13 cellular contexts compared by ENCODE assay signal in the genomic region with DNA sequence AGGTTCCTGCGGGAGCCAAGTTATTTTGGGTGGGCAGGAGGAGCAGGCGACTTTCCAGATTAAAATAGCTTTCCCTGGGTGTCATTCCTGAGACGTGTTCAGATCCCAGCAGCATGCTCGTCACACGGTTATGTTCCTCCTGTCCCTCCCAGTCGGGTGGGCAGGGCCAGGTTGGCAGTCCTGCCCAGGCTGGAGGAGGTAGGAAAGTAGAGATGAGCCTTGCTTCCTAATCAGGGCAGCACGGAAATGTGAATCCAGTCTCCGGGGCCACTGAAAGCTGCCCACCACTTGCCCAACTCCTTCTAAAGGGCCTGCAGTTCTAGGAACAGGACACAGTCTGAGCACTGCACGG.
DNase-seq lines count a peak whose midpoint lies in the region; ATAC-seq, FAIRE-seq and TF ChIP-seq lines count a peak whose summit lies in the region.
"Had no signal": no experiment of that assay in that cellular context is flagged by ENCODE, and none has a peak within 500 bp of the region (broad histone marks: within the 10 kb centered on the region; RNA-seq: fewer than 3 reads in every experiment).

No MANE protein-coding gene starts in this region.

- peak overlapping the region; percentile 57 for H3K9ac ChIP-seq in HepG2 (ENCODE audit: insufficient read depth, low read depth, low read length)

- no peak for TF ChIP-seq RAD21 in HepG2 (CRISPR knock-in tag; IDR thresholded peaks at IDR 0.05)

- intact Hi-C loops in HepG2 (cut with micrococcal nuclease; ENCODE audit: unreplicated experiment) (loop anchor here (5.0 kb wide), 1 partner anchor 52 kb away; no protein-coding TSS in a partner anchor), aorta (cut with DNase I) (loop anchor here (5.0 kb wide), 2 partner anchors 82 to 223 kb away; no protein-coding TSS in a partner anchor), esophagus squamous epithelium (cut with DNase I) (no loop called here)

- DNase-seq in NCI-H82 (lab: John Stamatoyannopoulos, UW) (peak; percentile 55), NCI-H82 treated with DMSO at 0.1 percent for 48 hours (lab: John Stamatoyannopoulos, UW; ENCODE audit: unreplicated experiment) (no peak), astrocyte of the hippocampus (ENCODE audit: low read depth, low spot score) (peak; percentile 57), HepG2 (ENCODE audit: low spot score) (no peak), aorta (peak; percentile 72 to 77), globus pallidus (ENCODE audit: low spot score) (no peak), esophagus squamous epithelium (lab: John Stamatoyannopoulos, UW) (no peak), RPMI8226 (no peak)
- DNase-seq: activated CD4-positive, alpha-beta T cell treated with anti-CD3 and anti-CD28 coated beads, Interleukin-2, amount 50 U/mL, for 1 hour; activated naive CD4-positive, alpha-beta T cell; dermis blood vessel endothelial cell; NCI-H446 treated with DMSO at 0.1 percent for 48 hours had no signal

- peak; percentile 41 for ATAC-seq in HepG2
- ATAC-seq in aorta (ENCODE audit: low FRiP score): no peak

- CTCF ChIA-PET in HepG2 (lab: Yijun Ruan, JAX; ENCODE audit: low intra/inter-chr PET ratio, low total read pairs): no interaction called here

- H3K9me3 ChIP-seq in HepG2 (ENCODE audit: low read length) (no peaks in the 10 kb centered on the region), aorta (ENCODE audit: control insufficient read depth, low read length) (no peaks in the 10 kb centered on the region), esophagus squamous epithelium (no peaks in the 10 kb centered on the region)

- in situ Hi-C loops in HepG2 (cut with HindIII; ENCODE audit: extremely low pct_ligation_motif_present, low pct_unique_long_range_greater_than_20kb): no loop called here

- H4K20me1 ChIP-seq in HepG2 (ENCODE audit: insufficient read depth, low read length): no peaks in the 10 kb centered on the region

- peak overlapping the region; percentile 62 for H3K27ac ChIP-seq in HepG2 (ENCODE audit: extremely low read length, insufficient read depth, low read length)
- no peak overlapping the region for H3K27ac ChIP-seq in aorta (ENCODE audit: low read depth in 1 of 2, low read length in 2 of 2)
- H3K27ac ChIP-seq in esophagus squamous epithelium: no peak overlapping the region
- H3K27ac ChIP-seq: skin epidermis had no signal

- H3K4me3 ChIP-seq in HepG2 (replicated peaks in 1 of 3; ENCODE audit: insufficient read depth in 1 of 3, low read depth in 2 of 3, low read length in 3 of 3) (peak overlapping the region; percentile 43 to 76 (median 55)), aorta (ENCODE audit: low read length in 2 of 2) (no peak overlapping the region), esophagus squamous epithelium (no peak overlapping the region)
- H3K4me3 ChIP-seq: skin epidermis had no signal

- TF ChIP-seq POLR2A in HepG2 (IDR thresholded peaks at IDR 0.05; ENCODE audit: insufficient read depth in 1 of 2, low read depth in 2 of 2, low read length in 2 of 2) (no peak; a peak in 1 of 4 replicates), esophagus squamous epithelium (IDR thresholded peaks at IDR 0.05) (no peak)

- TF ChIP-seq CTCF in HepG2 (CRISPR knock-in tag; IDR thresholded peaks at IDR 0.05) (no peak; the same call in 1 of the 2 replicates), esophagus squamous epithelium (IDR thresholded peaks at IDR 0.05) (no peak)

- H3K4me2 ChIP-seq in HepG2 (ENCODE audit: low read depth, low read length): peak overlapping the region; percentile 95

- no peak for FAIRE-seq in HepG2 (lab: Jason Lieb, UNC)

- H3K4me1 ChIP-seq in HepG2 (ENCODE audit: insufficient read depth, low read length) (peaks cover 93% of the 10 kb centered on the region), aorta (ENCODE audit: control insufficient read depth in 1 of 2, insufficient read depth in 2 of 2, low read length in 2 of 2) (no peaks in the 10 kb centered on the region), esophagus squamous epithelium (peaks cover 0 to 15% (median 5%) of the 10 kb centered on the region in 3 donors)

- H3K36me3 ChIP-seq in HepG2 (replicated peaks in 1 of 2; ENCODE audit: control insufficient read depth in 1 of 2, insufficient read depth in 2 of 2, low read length in 2 of 2): no peaks in the 10 kb centered on the region
- no peaks in the 10 kb centered on the region for H3K36me3 ChIP-seq in aorta (ENCODE audit: control insufficient read depth in 1 of 2, insufficient read depth in 2 of 2, low read length in 1 of 2)
- H3K36me3 ChIP-seq in esophagus squamous epithelium: no peaks in the 10 kb centered on the region

- BruUV-seq in HepG2 (replicated peaks; lab: Mats Ljungman, UMichigan): no TSS peak

- TF ChIP-seq EP300 in HepG2 (IDR thresholded peaks at IDR 0.05; ENCODE audit: low read depth in 2 of 2, low read length in 2 of 2) (no peak), HepG2 (CRISPR knock-in tag; IDR thresholded peaks at IDR 0.05; ENCODE audit: borderline replicate concordance) (no peak)

- H3K27me3 ChIP-seq in HepG2 (ENCODE audit: control insufficient read depth in 1 of 2, insufficient read depth in 2 of 2, low read length in 2 of 2) (peaks cover 17 to 35% of the 10 kb centered on the region in 2 experiments; a peak in 4 of 5 replicates), aorta (ENCODE audit: control insufficient read depth in 1 of 2, insufficient read depth in 2 of 2, low read length in 1 of 2) (no peaks in the 10 kb centered on the region), esophagus squamous epithelium (peaks cover 0 to 16% (median 0%) of the 10 kb centered on the region in 4 donors)

- POLR2A ChIA-PET in HepG2 (lab: Yijun Ruan, JAX): interaction anchor here (0.8 to 2.3 kb wide), 11 partner anchors 10 to 360 kb away, joined by 3 to 9 read pairs (median 3); a partner anchor contains a TSS

- H3K79me2 ChIP-seq in HepG2 (ENCODE audit: insufficient read depth, low read length): no peaks in the 10 kb centered on the region

- 0% methylated on average over 6 of the region's 9 CpGs for WGBS in HepG2 (ENCODE audit: low lambda C conversion rate)
- 21 to 25% methylated on average over 9 of the region's 9 CpGs for WGBS in aorta, 2 donors
- WGBS in esophagus squamous epithelium, 2 donors: 35 to 56% methylated on average over 6 to 7 of the region's 9 CpGs

- no peak overlapping the region for H2AFZ ChIP-seq in HepG2 (ENCODE audit: low read length)

TF ChIP-seq in HepG2, 621 proteins besides CTCF, POLR2A, EP300 and RAD21 (continues in another document):
- TF ChIP-seq ADNP (CRISPR knock-in tag; IDR thresholded peaks at IDR 0.05) (no peak), WIZ (CRISPR knock-in tag; IDR thresholded peaks at IDR 0.05) (peak; percentile 49; the same call in 1 of the 2 replicates), TGIF2 (CRISPR knock-in tag; IDR thresholded peaks at IDR 0.05) (no peak), HNRNPL (IDR thresholded peaks at IDR 0.05; ENCODE audit: low read depth, low read length) (peak; percentile 28), ZNF737 (CRISPR knock-in tag; IDR thresholded peaks at IDR 0.05; ENCODE audit: borderline replicate concordance) (0 out of 2 replicates have a peak, but pooled peaks have one; percentile 55), TAF1 (CRISPR knock-in tag; IDR thresholded peaks at IDR 0.05) (peak; percentile 40; the same call in 1 of the 2 replicates), ZNF790 (CRISPR knock-in tag; IDR thresholded peaks at IDR 0.05; ENCODE audit: borderline replicate concordance) (peak; percentile 75; the same call in 1 of the 2 replicates), MTF2 (CRISPR knock-in tag; IDR thresholded peaks at IDR 0.05; ENCODE audit: borderline replicate concordance) (peak; percentile 66; the same call in 1 of the 2 replicates), AHR (CRISPR knock-in tag; IDR thresholded peaks at IDR 0.05) (peak; percentile 34; the same call in 1 of the 2 replicates), ETV6 (CRISPR knock-in tag; conservative IDR thresholded peaks at IDR 0.05) (peak; percentile 73; the same call in 1 of the 2 replicates), ZNF83 (CRISPR knock-in tag; IDR thresholded peaks at IDR 0.05; ENCODE audit: borderline replicate concordance) (0 out of 2 replicates have a peak, but pooled peaks have one; percentile 40)
- TF ChIP-seq, protein P1, sequence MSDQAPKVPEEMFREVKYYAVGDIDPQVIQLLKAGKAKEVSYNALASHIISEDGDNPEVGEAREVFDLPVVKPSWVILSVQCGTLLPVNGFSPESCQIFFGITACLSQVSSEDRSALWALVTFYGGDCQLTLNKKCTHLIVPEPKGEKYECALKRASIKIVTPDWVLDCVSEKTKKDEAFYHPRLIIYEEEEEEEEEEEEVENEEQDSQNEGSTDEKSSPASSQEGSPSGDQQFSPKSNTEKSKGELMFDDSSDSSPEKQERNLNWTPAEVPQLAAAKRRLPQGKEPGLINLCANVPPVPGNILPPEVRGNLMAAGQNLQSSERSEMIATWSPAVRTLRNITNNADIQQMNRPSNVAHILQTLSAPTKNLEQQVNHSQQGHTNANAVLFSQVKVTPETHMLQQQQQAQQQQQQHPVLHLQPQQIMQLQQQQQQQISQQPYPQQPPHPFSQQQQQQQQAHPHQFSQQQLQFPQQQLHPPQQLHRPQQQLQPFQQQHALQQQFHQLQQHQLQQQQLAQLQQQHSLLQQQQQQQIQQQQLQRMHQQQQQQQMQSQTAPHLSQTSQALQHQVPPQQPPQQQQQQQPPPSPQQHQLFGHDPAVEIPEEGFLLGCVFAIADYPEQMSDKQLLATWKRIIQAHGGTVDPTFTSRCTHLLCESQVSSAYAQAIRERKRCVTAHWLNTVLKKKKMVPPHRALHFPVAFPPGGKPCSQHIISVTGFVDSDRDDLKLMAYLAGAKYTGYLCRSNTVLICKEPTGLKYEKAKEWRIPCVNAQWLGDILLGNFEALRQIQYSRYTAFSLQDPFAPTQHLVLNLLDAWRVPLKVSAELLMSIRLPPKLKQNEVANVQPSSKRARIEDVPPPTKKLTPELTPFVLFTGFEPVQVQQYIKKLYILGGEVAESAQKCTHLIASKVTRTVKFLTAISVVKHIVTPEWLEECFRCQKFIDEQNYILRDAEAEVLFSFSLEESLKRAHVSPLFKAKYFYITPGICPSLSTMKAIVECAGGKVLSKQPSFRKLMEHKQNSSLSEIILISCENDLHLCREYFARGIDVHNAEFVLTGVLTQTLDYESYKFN (CRISPR knock-in tag; conservative IDR thresholded peaks at IDR 0.05): no peak
- TF ChIP-seq, protein P2, sequence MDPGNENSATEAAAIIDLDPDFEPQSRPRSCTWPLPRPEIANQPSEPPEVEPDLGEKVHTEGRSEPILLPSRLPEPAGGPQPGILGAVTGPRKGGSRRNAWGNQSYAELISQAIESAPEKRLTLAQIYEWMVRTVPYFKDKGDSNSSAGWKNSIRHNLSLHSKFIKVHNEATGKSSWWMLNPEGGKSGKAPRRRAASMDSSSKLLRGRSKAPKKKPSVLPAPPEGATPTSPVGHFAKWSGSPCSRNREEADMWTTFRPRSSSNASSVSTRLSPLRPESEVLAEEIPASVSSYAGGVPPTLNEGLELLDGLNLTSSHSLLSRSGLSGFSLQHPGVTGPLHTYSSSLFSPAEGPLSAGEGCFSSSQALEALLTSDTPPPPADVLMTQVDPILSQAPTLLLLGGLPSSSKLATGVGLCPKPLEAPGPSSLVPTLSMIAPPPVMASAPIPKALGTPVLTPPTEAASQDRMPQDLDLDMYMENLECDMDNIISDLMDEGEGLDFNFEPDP (CRISPR knock-in tag; conservative IDR thresholded peaks at IDR 0.05): 0 out of 2 replicates have a peak, but pooled peaks have one; percentile 93

Comparison
In these comparisons a context has a peak if more than half of its experiments do, and no peak if none do; other contexts are left out.
1. DNase-seq: peak in NCI-H82 (single experiment), astrocyte of the hippocampus (single experiment) and aorta (2 of 2); none in NCI-H82 treated with DMSO at 0.1 percent for 48 hours (single experiment), HepG2 (single experiment), globus pallidus (single experiment), esophagus squamous epithelium (single experiment) and RPMI8226 (single experiment).
2. H3K4me3 ChIP-seq: peak in HepG2 (3 of 3); none in aorta (0 of 2) and esophagus squamous epithelium (0 of 4).